Comparison of ENCODE assay signal across 7 cellular contexts in genomic region chr7:1723254-1723653, GRCh38.
"Had no signal": no experiment of that assay in that cellular context is flagged by ENCODE, and none has a peak within 500 bp of the region (broad histone marks: within the 10 kb centered on the region; RNA-seq: fewer than 3 reads in every experiment).

No MANE protein-coding gene starts in this region.

- H3K36me3 ChIP-seq: HAP-1 had no signal

- H3K4me3 Mint-ChIP-seq: GM23338 had no signal

- H3K4me3 ChIP-seq: GM23338, HAP-1 had no signal

- H3K27ac Mint-ChIP-seq: GM23338 had no signal

- H3K27ac ChIP-seq: KMS-11 had no signal

- H3K9ac ChIP-seq: KMS-11 had no signal

- H3K9me3 ChIP-seq: HAP-1 had no signal

- H3K4me1 ChIP-seq: HAP-1 had no signal

- H2AFZ ChIP-seq: GM23338 had no signal

- DNase-seq: H7, IMR-90, Karpas-422 had no signal

- H3K4me2 ChIP-seq: GM23338, KMS-11 had no signal

- ATAC-seq: GM23338, HCT116 had no signal
